Comparison of ENCODE assay signal across 8 cellular contexts in genomic region chr22:42128776-42129694, GRCh38. TPM values are rescaled to one million over a fixed set of nuclear protein-coding genes. Genes with fewer than 3 reads are reported as not detected.
DNase-seq lines count a peak whose midpoint lies in the region; ATAC-seq, FAIRE-seq and TF ChIP-seq lines count a peak whose summit lies in the region.
"Not testable (repeated sequence)": the region's sequence is repeated elsewhere in the genome, so short reads cannot be mapped to it uniquely, and the experiment has no call there.
"Had no signal": no experiment of that assay in that cellular context is flagged by ENCODE, and none has a peak within 500 bp of the region (broad histone marks: within the 10 kb centered on the region; RNA-seq: fewer than 3 reads in every experiment).

No MANE protein-coding gene starts in this region.

- TF ChIP-seq CTCF in WTC11 (IDR thresholded peaks at IDR 0.05); endodermal cell (conservative IDR thresholded peaks at IDR 0.05); HepG2 (CRISPR knock-in tag; IDR thresholded peaks at IDR 0.05): not testable (repeated sequence)

- peaks cover 45% of the 10 kb centered on the region for H3K27me3 Mint-ChIP-seq in WTC11 (ENCODE audit: low read depth)
- peaks cover 10% of the 10 kb centered on the region for H3K27me3 Mint-ChIP-seq in endodermal cell (ENCODE audit: insufficient read depth)

- not testable (repeated sequence) for H3K4me3 ChIP-seq in H7 (ENCODE audit: insufficient read depth, low read depth, low read length); endodermal cell (ENCODE audit: low read length); HepG2 (replicated peaks in 1 of 3; ENCODE audit: insufficient read depth in 1 of 3, low read depth in 2 of 3, low read length in 3 of 3)

- H3K9me3 ChIP-seq in endodermal cell (ENCODE audit: control insufficient read depth, low read length); HepG2 (ENCODE audit: low read length): not testable (repeated sequence)

- not testable (repeated sequence) for TF ChIP-seq RAD21 in HepG2 (CRISPR knock-in tag; IDR thresholded peaks at IDR 0.05)

- TF ChIP-seq EP300 in HepG2 (IDR thresholded peaks at IDR 0.05; ENCODE audit: low read depth in 2 of 2, low read length in 2 of 2); HepG2 (CRISPR knock-in tag; IDR thresholded peaks at IDR 0.05; ENCODE audit: borderline replicate concordance): not testable (repeated sequence)

- not testable (repeated sequence) for H3K27me3 ChIP-seq in H7 (ENCODE audit: control insufficient read depth, insufficient read depth, low read length); endodermal cell (ENCODE audit: control insufficient read depth, insufficient read depth, low read length, poor library complexity, severe bottlenecking); HepG2 (ENCODE audit: control insufficient read depth in 1 of 2, insufficient read depth in 2 of 2, low read length in 2 of 2)

- H4K20me1 ChIP-seq in HepG2 (ENCODE audit: insufficient read depth, low read length) = not testable (repeated sequence)

- H3K4me1 ChIP-seq in endodermal cell (ENCODE audit: control insufficient read depth, insufficient read depth, low read length) = not testable (repeated sequence)
- peaks cover 28% of the 10 kb centered on the region for H3K4me1 ChIP-seq in HepG2 (ENCODE audit: insufficient read depth, low read length)

- POLR2A ChIA-PET in WTC11 (lab: Charles Lee); HepG2 (lab: Yijun Ruan, JAX): not testable (repeated sequence)

- not testable (repeated sequence) for TF ChIP-seq POLR2A in HepG2 (IDR thresholded peaks at IDR 0.05; ENCODE audit: insufficient read depth in 1 of 2, low read depth in 2 of 2, low read length in 2 of 2)

- H3K36me3 ChIP-seq in H7 (replicated peaks; ENCODE audit: control insufficient read depth, insufficient read depth, low read length); endodermal cell (ENCODE audit: control insufficient read depth, insufficient read depth, low read length); HepG2 (replicated peaks in 1 of 2; ENCODE audit: control insufficient read depth in 1 of 2, insufficient read depth in 2 of 2, low read length in 2 of 2): not testable (repeated sequence)

- not testable (repeated sequence) for H3K4me1 Mint-ChIP-seq in WTC11, endodermal cell

- WGBS in endodermal cell (ENCODE audit: insufficient coverage in 1 of 2, insufficient read length in 1 of 2), 2 experiments = 94 to 96% methylated on average over 17 to 61 of the region's 65 CpGs
- 88% methylated on average over 59 of the region's 65 CpGs for WGBS in HepG2 (ENCODE audit: low lambda C conversion rate)

- BruUV-seq in HepG2 (replicated peaks; lab: Mats Ljungman, UMichigan) = not testable (repeated sequence)

- not testable (repeated sequence) for H3K4me3 Mint-ChIP-seq in WTC11, endodermal cell

- not testable (repeated sequence) for H3K79me2 ChIP-seq in HepG2 (ENCODE audit: insufficient read depth, low read length)

- H3K27ac ChIP-seq in endodermal cell (ENCODE audit: low read depth, low read length); HepG2 (ENCODE audit: extremely low read length, insufficient read depth, low read length): not testable (repeated sequence)

- not testable (repeated sequence) for H3K9ac ChIP-seq in endodermal cell (ENCODE audit: extremely low read depth, low read length, poor library complexity, severe bottlenecking); HepG2 (ENCODE audit: insufficient read depth, low read depth, low read length)

- in situ Hi-C loops in HepG2 (cut with HindIII; ENCODE audit: extremely low pct_ligation_motif_present, low pct_unique_long_range_greater_than_20kb) = not testable (repeated sequence)

- not testable (repeated sequence) for FAIRE-seq in HepG2 (lab: Jason Lieb, UNC)

- not testable (repeated sequence) for H3K4me2 ChIP-seq in HepG2 (ENCODE audit: low read depth, low read length)

- intact Hi-C loops in HepG2 (cut with micrococcal nuclease; ENCODE audit: unreplicated experiment); sciatic nerve (cut with DNase I): not testable (repeated sequence)

- not testable (repeated sequence) for H3K27ac Mint-ChIP-seq in WTC11, endodermal cell

- ATAC-seq in WTC11 = peak; percentile 30
- ATAC-seq in HepG2, sciatic nerve: not testable (repeated sequence)

- DNase-seq in H7 = peak; percentile 88
- DNase-seq in NCI-H1436 (lab: John Stamatoyannopoulos, UW) = peak; percentile 28
- peak; percentile 71 for DNase-seq in NCI-H345 (lab: John Stamatoyannopoulos, UW)
- peak; percentile 73 for DNase-seq in WTC11 (ENCODE audit: low spot score)
- DNase-seq in endodermal cell = peak; percentile 70
- DNase-seq in HepG2 (ENCODE audit: low spot score) = not testable (repeated sequence)
- peak; percentile 69 for DNase-seq in sciatic nerve (ENCODE audit: low spot score)

- H2AFZ ChIP-seq in HepG2 (ENCODE audit: low read length) = not testable (repeated sequence)

- H3K36me3 Mint-ChIP-seq in WTC11; endodermal cell (ENCODE audit: low read depth): not testable (repeated sequence)

- CTCF ChIA-PET in WTC11 (lab: Charles Lee) = interaction anchor here (0.5 to 0.9 kb wide), 2 partner anchors 39 to 308 kb away, joined by 3 to 4 read pairs; partner anchors contain the start of gene NDUFA6
- CTCF ChIA-PET in HepG2 (lab: Yijun Ruan, JAX; ENCODE audit: low intra/inter-chr PET ratio, low total read pairs) = not testable (repeated sequence)

- not testable (repeated sequence) for H3K9me3 Mint-ChIP-seq in WTC11, endodermal cell

RNA-seq across cellular contexts. Expression of gene CYP2D6, which starts 1.6 kb away (rescaled TPM):
- total RNA-seq in H7 (2014; rRNA removed; shearing (Covaris generic)) = 1.0 and 1.4 TPM in 2 replicates
- 1.4 to 1.7 TPM (median 1.6 TPM) in 3 replicates for total RNA-seq in WTC11 (2021)
- 10 to 100 TPM in 1 of 2 donors, 1 to 10 TPM in 1; 5.6 to 10.9 TPM for total RNA-seq in endodermal cell
- polyA plus RNA-seq in endodermal cell (2013, experiment 1 of 2) = 1.8 TPM
- polyA plus RNA-seq in endodermal cell (2013, experiment 2 of 2) = 2.5 TPM
- total RNA-seq in HepG2 (2016; rRNA removed; fragmentation: Illumina TruSeq; extraction: Trizol) = 0.18 and 1.0 TPM in 2 replicates
- 0.53 and 0.61 TPM in 2 replicates for total RNA-seq in HepG2 (2016; cell fraction: cytosol; rRNA removed; fragmentation: Illumina TruSeq; extraction: Trizol; ENCODE audit: low read depth)
- 0.22 and 1.2 TPM in 2 replicates for total RNA-seq in HepG2 (2016; cell fraction: insoluble cytoplasmic fraction; rRNA removed; fragmentation: Illumina TruSeq; extraction: Trizol)
- total RNA-seq in HepG2 (2016; cell fraction: membrane; rRNA removed; fragmentation: Illumina TruSeq; extraction: Trizol) = 0.45 and 0.49 TPM in 2 replicates
- 2.1 TPM in 2 replicates for total RNA-seq in HepG2 (2016; cell fraction: nucleus; rRNA removed; fragmentation: Illumina TruSeq; extraction: Trizol)
- 3.7 and 4.4 TPM in 2 replicates for polyA plus RNA-seq in HepG2 (2011; rRNA removed)
- polyA plus RNA-seq in HepG2 (2011; cell fraction: cytosol; rRNA removed) = 1.6 and 2.3 TPM in 2 replicates
- polyA plus RNA-seq in HepG2 (2011; cell fraction: nucleus; rRNA removed) = 30.3 and 32.1 TPM in 2 replicates
- 1.9 and 2.5 TPM in 2 replicates for polyA plus RNA-seq in HepG2 (2012)
- 0.15 and 0.16 TPM in 2 replicates for polyA plus RNA-seq in HepG2 (2016; cell fraction: cytosol; fragmentation: Illumina TruSeq; extraction: Trizol; ENCODE audit: low read depth)
- 0.16 and 0.46 TPM in 2 replicates for polyA plus RNA-seq in HepG2 (2016; cell fraction: insoluble cytoplasmic fraction; fragmentation: Illumina TruSeq; extraction: Trizol; ENCODE audit: low read depth)
- polyA plus RNA-seq in HepG2 (2016; cell fraction: membrane; fragmentation: Illumina TruSeq; extraction: Trizol; ENCODE audit: low read depth) = 0.27 and 0.41 TPM in 2 replicates
- 3.2 and 4.0 TPM in 2 replicates for polyA plus RNA-seq in HepG2 (2016; cell fraction: nucleus; fragmentation: Illumina TruSeq; extraction: Trizol; ENCODE audit: insufficient read depth, low read depth)
- polyA minus RNA-seq in HepG2 (2011; rRNA and poly(A)+ RNA removed; ENCODE audit: low replicate concordance) = 1.3 and 4.2 TPM in 2 replicates
- 1.5 and 1.8 TPM in 2 replicates for polyA minus RNA-seq in HepG2 (2011; cell fraction: cytosol; rRNA and poly(A)+ RNA removed)
- 6.4 and 6.7 TPM in 2 replicates for polyA minus RNA-seq in HepG2 (2011; cell fraction: nucleus; rRNA and poly(A)+ RNA removed)
- 2.0 TPM for total RNA-seq in sciatic nerve
- total RNA-seq: right atrium auricular region had no signal

RNA-seq across cellular contexts. Expression of gene NDUFA6, which starts 38.5 kb away (rescaled TPM):
- total RNA-seq in H7 (2014; rRNA removed; shearing (Covaris generic)) = 62.3 and 65.0 TPM in 2 replicates
- total RNA-seq in WTC11 (2021) (84.6 to 90.8 TPM (median 85.9 TPM) in 3 replicates), endodermal cell (100 to 1,000 TPM in 1 of 2 donors, 10 to 100 TPM in 1; 83.4 to 103 TPM), HepG2 (2016; rRNA removed; fragmentation: Illumina TruSeq; extraction: Trizol) (87.8 and 107 TPM in 2 replicates), sciatic nerve (31.9 TPM)
- polyA plus RNA-seq in endodermal cell (2013, experiment 1 of 2) = 109 TPM
- 122 TPM for polyA plus RNA-seq in endodermal cell (2013, experiment 2 of 2)
- 30.3 and 32.0 TPM in 2 replicates for total RNA-seq in HepG2 (2016; cell fraction: cytosol; rRNA removed; fragmentation: Illumina TruSeq; extraction: Trizol; ENCODE audit: low read depth)
- 97.5 and 126 TPM in 2 replicates for total RNA-seq in HepG2 (2016; cell fraction: insoluble cytoplasmic fraction; rRNA removed; fragmentation: Illumina TruSeq; extraction: Trizol)
- total RNA-seq in HepG2 (2016; cell fraction: membrane; rRNA removed; fragmentation: Illumina TruSeq; extraction: Trizol) = 35.9 and 38.9 TPM in 2 replicates
- total RNA-seq in HepG2 (2016; cell fraction: nucleus; rRNA removed; fragmentation: Illumina TruSeq; extraction: Trizol) = 42.2 and 49.2 TPM in 2 replicates
- polyA plus RNA-seq in HepG2 (2011; rRNA removed) = 64.4 and 68.5 TPM in 2 replicates
- polyA plus RNA-seq in HepG2 (2011; cell fraction: cytosol; rRNA removed) = 57.0 and 63.1 TPM in 2 replicates
- polyA plus RNA-seq in HepG2 (2011; cell fraction: nucleus; rRNA removed) = 12.8 and 16.1 TPM in 2 replicates
- polyA plus RNA-seq in HepG2 (2012) = 89.3 and 94.8 TPM in 2 replicates
- 38.8 and 39.9 TPM in 2 replicates for polyA plus RNA-seq in HepG2 (2016; cell fraction: cytosol; fragmentation: Illumina TruSeq; extraction: Trizol; ENCODE audit: low read depth)
- polyA plus RNA-seq in HepG2 (2016; cell fraction: insoluble cytoplasmic fraction; fragmentation: Illumina TruSeq; extraction: Trizol; ENCODE audit: low read depth) = 148 TPM in 2 replicates
- polyA plus RNA-seq in HepG2 (2016; cell fraction: membrane; fragmentation: Illumina TruSeq; extraction: Trizol; ENCODE audit: low read depth) = 33.5 and 37.6 TPM in 2 replicates
- 91.1 and 93.0 TPM in 2 replicates for polyA plus RNA-seq in HepG2 (2016; cell fraction: nucleus; fragmentation: Illumina TruSeq; extraction: Trizol; ENCODE audit: insufficient read depth, low read depth)
- polyA minus RNA-seq in HepG2 (2011; rRNA and poly(A)+ RNA removed; ENCODE audit: low replicate concordance) = 16.6 and 26.0 TPM in 2 replicates
- 16.4 and 21.7 TPM in 2 replicates for polyA minus RNA-seq in HepG2 (2011; cell fraction: cytosol; rRNA and poly(A)+ RNA removed)
- polyA minus RNA-seq in HepG2 (2011; cell fraction: nucleus; rRNA and poly(A)+ RNA removed) = 16.2 and 17.2 TPM in 2 replicates

RNA-seq across cellular contexts. Expression of gene SMDT1, which starts 49.5 kb away (rescaled TPM):
- 5.6 and 11.4 TPM in 2 replicates for total RNA-seq in H7 (2014; rRNA removed; shearing (Covaris generic))
- total RNA-seq in WTC11 (2021) = 39.9 to 50.6 TPM (median 49.6 TPM) in 3 replicates
- total RNA-seq in endodermal cell = 10 to 100 TPM; 29.5 to 41.3 TPM
- polyA plus RNA-seq in endodermal cell (2013, experiment 1 of 2) = 78.4 TPM
- 71.9 TPM for polyA plus RNA-seq in endodermal cell (2013, experiment 2 of 2)
- 8.3 and 13.3 TPM in 2 replicates for total RNA-seq in HepG2 (2016; rRNA removed; fragmentation: Illumina TruSeq; extraction: Trizol)
- 5.6 and 7.0 TPM in 2 replicates for total RNA-seq in HepG2 (2016; cell fraction: cytosol; rRNA removed; fragmentation: Illumina TruSeq; extraction: Trizol; ENCODE audit: low read depth)
- total RNA-seq in HepG2 (2016; cell fraction: insoluble cytoplasmic fraction; rRNA removed; fragmentation: Illumina TruSeq; extraction: Trizol) = 6.8 and 9.3 TPM in 2 replicates
- 17.0 and 23.0 TPM in 2 replicates for total RNA-seq in HepG2 (2016; cell fraction: membrane; rRNA removed; fragmentation: Illumina TruSeq; extraction: Trizol)
- 5.7 and 6.8 TPM in 2 replicates for total RNA-seq in HepG2 (2016; cell fraction: nucleus; rRNA removed; fragmentation: Illumina TruSeq; extraction: Trizol)
- 26.6 and 32.8 TPM in 2 replicates for polyA plus RNA-seq in HepG2 (2011; rRNA removed)
- polyA plus RNA-seq in HepG2 (2011; cell fraction: cytosol; rRNA removed) = 47.7 and 50.1 TPM in 2 replicates
- 14.7 and 19.6 TPM in 2 replicates for polyA plus RNA-seq in HepG2 (2011; cell fraction: nucleus; rRNA removed)
- 71.3 and 72.4 TPM in 2 replicates for polyA plus RNA-seq in HepG2 (2012)
- 125 and 160 TPM in 2 replicates for polyA plus RNA-seq in HepG2 (2016; cell fraction: cytosol; fragmentation: Illumina TruSeq; extraction: Trizol; ENCODE audit: low read depth)
- polyA plus RNA-seq in HepG2 (2016; cell fraction: insoluble cytoplasmic fraction; fragmentation: Illumina TruSeq; extraction: Trizol; ENCODE audit: low read depth) = 51.2 and 59.0 TPM in 2 replicates
- polyA plus RNA-seq in HepG2 (2016; cell fraction: membrane; fragmentation: Illumina TruSeq; extraction: Trizol; ENCODE audit: low read depth) = 114 and 133 TPM in 2 replicates
- polyA plus RNA-seq in HepG2 (2016; cell fraction: nucleus; fragmentation: Illumina TruSeq; extraction: Trizol; ENCODE audit: insufficient read depth, low read depth) = 38.0 and 39.5 TPM in 2 replicates
- 9.6 and 10.3 TPM in 2 replicates for polyA minus RNA-seq in HepG2 (2011; rRNA and poly(A)+ RNA removed; ENCODE audit: low replicate concordance)
- 9.8 and 10.2 TPM in 2 replicates for polyA minus RNA-seq in HepG2 (2011; cell fraction: cytosol; rRNA and poly(A)+ RNA removed)
- 8.1 and 15.5 TPM in 2 replicates for polyA minus RNA-seq in HepG2 (2011; cell fraction: nucleus; rRNA and poly(A)+ RNA removed)
- 53.3 TPM for total RNA-seq in sciatic nerve

RNA-seq across cellular contexts. Expression of gene PHETA2, which starts 55.0 kb away (rescaled TPM):
- 10.3 and 11.5 TPM in 2 replicates for total RNA-seq in H7 (2014; rRNA removed; shearing (Covaris generic))
- total RNA-seq in WTC11 (2021) (5.7 to 7.1 TPM (median 6.3 TPM) in 3 replicates), endodermal cell (1 to 10 TPM; 8.1 to 9.0 TPM), HepG2 (2016; rRNA removed; fragmentation: Illumina TruSeq; extraction: Trizol) (0.07 TPM in 1 of 2 replicates, not detected in the other), sciatic nerve (12.8 TPM)
- 2.6 TPM for polyA plus RNA-seq in endodermal cell (2013, experiment 1 of 2)
- polyA plus RNA-seq in endodermal cell (2013, experiment 2 of 2) = 2.5 TPM
- not detected in 2 replicates for total RNA-seq in HepG2 (2016; cell fraction: cytosol; rRNA removed; fragmentation: Illumina TruSeq; extraction: Trizol; ENCODE audit: low read depth)
- not detected in 2 replicates for total RNA-seq in HepG2 (2016; cell fraction: insoluble cytoplasmic fraction; rRNA removed; fragmentation: Illumina TruSeq; extraction: Trizol)
- not detected in 2 replicates for total RNA-seq in HepG2 (2016; cell fraction: membrane; rRNA removed; fragmentation: Illumina TruSeq; extraction: Trizol)
- not detected in 2 replicates for total RNA-seq in HepG2 (2016; cell fraction: nucleus; rRNA removed; fragmentation: Illumina TruSeq; extraction: Trizol)
- polyA plus RNA-seq in HepG2 (2011; rRNA removed) = not detected in 2 replicates
- not detected in 2 replicates for polyA plus RNA-seq in HepG2 (2011; cell fraction: cytosol; rRNA removed)
- 0.05 and 0.08 TPM in 2 replicates for polyA plus RNA-seq in HepG2 (2011; cell fraction: nucleus; rRNA removed)
- polyA plus RNA-seq in HepG2 (2012) = 0.07 TPM in 1 of 2 replicates, not detected in the other
- not detected in 2 replicates for polyA plus RNA-seq in HepG2 (2016; cell fraction: cytosol; fragmentation: Illumina TruSeq; extraction: Trizol; ENCODE audit: low read depth)
- polyA plus RNA-seq in HepG2 (2016; cell fraction: insoluble cytoplasmic fraction; fragmentation: Illumina TruSeq; extraction: Trizol; ENCODE audit: low read depth) = not detected in 2 replicates
- polyA plus RNA-seq in HepG2 (2016; cell fraction: membrane; fragmentation: Illumina TruSeq; extraction: Trizol; ENCODE audit: low read depth) = not detected in 2 replicates
- polyA plus RNA-seq in HepG2 (2016; cell fraction: nucleus; fragmentation: Illumina TruSeq; extraction: Trizol; ENCODE audit: insufficient read depth, low read depth) = not detected in 2 replicates
- 4.0 TPM in 1 of 2 replicates, not detected in the other for polyA minus RNA-seq in HepG2 (2011; rRNA and poly(A)+ RNA removed; ENCODE audit: low replicate concordance)
- polyA minus RNA-seq in HepG2 (2011; cell fraction: cytosol; rRNA and poly(A)+ RNA removed) = not detected in 2 replicates
- 0.25 and 0.39 TPM in 2 replicates for polyA minus RNA-seq in HepG2 (2011; cell fraction: nucleus; rRNA and poly(A)+ RNA removed)

RNA-seq across cellular contexts. Expression of gene NAGA, which starts 58.4 kb away (rescaled TPM):
- total RNA-seq in H7 (2014; rRNA removed; shearing (Covaris generic)) = 30.9 and 44.5 TPM in 2 replicates
- 19.4 to 22.8 TPM (median 22.3 TPM) in 3 replicates for total RNA-seq in WTC11 (2021)
- total RNA-seq in endodermal cell = 10 to 100 TPM; 19.2 to 25.4 TPM
- 26.3 TPM for polyA plus RNA-seq in endodermal cell (2013, experiment 1 of 2)
- polyA plus RNA-seq in endodermal cell (2013, experiment 2 of 2) = 27.6 TPM
- 9.1 and 15.1 TPM in 2 replicates for total RNA-seq in HepG2 (2016; rRNA removed; fragmentation: Illumina TruSeq; extraction: Trizol)
- 1.9 and 2.2 TPM in 2 replicates for total RNA-seq in HepG2 (2016; cell fraction: cytosol; rRNA removed; fragmentation: Illumina TruSeq; extraction: Trizol; ENCODE audit: low read depth)
- 8.3 and 15.3 TPM in 2 replicates for total RNA-seq in HepG2 (2016; cell fraction: insoluble cytoplasmic fraction; rRNA removed; fragmentation: Illumina TruSeq; extraction: Trizol)
- total RNA-seq in HepG2 (2016; cell fraction: membrane; rRNA removed; fragmentation: Illumina TruSeq; extraction: Trizol) = 6.5 and 6.8 TPM in 2 replicates
- total RNA-seq in HepG2 (2016; cell fraction: nucleus; rRNA removed; fragmentation: Illumina TruSeq; extraction: Trizol) = 11.0 and 13.5 TPM in 2 replicates
- polyA plus RNA-seq in HepG2 (2011; rRNA removed) = 23.4 and 25.7 TPM in 2 replicates
- 17.5 and 21.7 TPM in 2 replicates for polyA plus RNA-seq in HepG2 (2011; cell fraction: cytosol; rRNA removed)
- 14.8 and 15.8 TPM in 2 replicates for polyA plus RNA-seq in HepG2 (2011; cell fraction: nucleus; rRNA removed)
- 13.6 and 14.8 TPM in 2 replicates for polyA plus RNA-seq in HepG2 (2012)
- polyA plus RNA-seq in HepG2 (2016; cell fraction: cytosol; fragmentation: Illumina TruSeq; extraction: Trizol; ENCODE audit: low read depth) = 2.2 and 3.3 TPM in 2 replicates
- polyA plus RNA-seq in HepG2 (2016; cell fraction: insoluble cytoplasmic fraction; fragmentation: Illumina TruSeq; extraction: Trizol; ENCODE audit: low read depth) = 8.7 and 9.7 TPM in 2 replicates
- polyA plus RNA-seq in HepG2 (2016; cell fraction: membrane; fragmentation: Illumina TruSeq; extraction: Trizol; ENCODE audit: low read depth) = 5.7 and 7.6 TPM in 2 replicates
- polyA plus RNA-seq in HepG2 (2016; cell fraction: nucleus; fragmentation: Illumina TruSeq; extraction: Trizol; ENCODE audit: insufficient read depth, low read depth) = 18.7 and 20.1 TPM in 2 replicates
- polyA minus RNA-seq in HepG2 (2011; rRNA and poly(A)+ RNA removed; ENCODE audit: low replicate concordance) = 47.7 and 73.3 TPM in 2 replicates
- 10.8 and 14.8 TPM in 2 replicates for polyA minus RNA-seq in HepG2 (2011; cell fraction: cytosol; rRNA and poly(A)+ RNA removed)
- 8.0 and 9.1 TPM in 2 replicates for polyA minus RNA-seq in HepG2 (2011; cell fraction: nucleus; rRNA and poly(A)+ RNA removed)
- total RNA-seq in sciatic nerve = 17.0 TPM
